Comparison of ENCODE assay signal across 8 cellular contexts in genomic region chrX:119008122-119008744, GRCh38. TPM values are rescaled to one million over a fixed set of nuclear protein-coding genes. Genes with fewer than 3 reads are reported as not detected.
DNase-seq lines count a peak whose midpoint lies in the region; ATAC-seq, FAIRE-seq and TF ChIP-seq lines count a peak whose summit lies in the region.

No MANE protein-coding gene starts in this region.

- TF ChIP-seq CTCF in heart left ventricle (IDR thresholded peaks at IDR 0.05) (peak; percentile 38 to 67 (median 59)), LNCaP clone FGC (IDR thresholded peaks at IDR 0.05; ENCODE audit: control insufficient read depth, extremely low read depth, insufficient read depth) (peak; percentile 48), fibroblast of lung (conservative IDR thresholded peaks at IDR 0.05 in 1 of 2, IDR thresholded peaks at IDR 0.05 in 1 of 2; ENCODE audit: low read depth in 1 of 2, low read length in 2 of 2) (peak; percentile 62 to 78), retinal pigment epithelial cell (conservative IDR thresholded peaks at IDR 0.05; ENCODE audit: low read depth, low read length) (peak; percentile 66)

- TF ChIP-seq POLR2A in heart left ventricle (IDR thresholded peaks at IDR 0.05) (no peak), GM12891 (IDR thresholded peaks at IDR 0.05; ENCODE audit: low read depth, low read length) (no peak)

- no peak overlapping the region for H2AFZ ChIP-seq in fibroblast of lung (ENCODE audit: low read length)

- intact Hi-C loops in heart left ventricle (cut with DNase I): loop anchor here in 8 of 10 donors (5.0 kb wide), 2 partner anchors 59 to 161 kb away; no protein-coding TSS in a partner anchor
- intact Hi-C loops in cardiac septum (cut with DNase I): loop anchor here (5.0 kb wide), 2 partner anchors 59 to 161 kb away; no protein-coding TSS in a partner anchor

- FAIRE-seq in GM12891 (lab: Jason Lieb, UNC): no peak

- no peaks in the 10 kb centered on the region for H4K20me1 ChIP-seq in fibroblast of lung (ENCODE audit: control insufficient read depth, extremely low read depth, insufficient read depth, low read length)

- no peak overlapping the region for H3K4me2 ChIP-seq in fibroblast of lung (ENCODE audit: extremely low read depth, insufficient read depth, low read length)

- no peaks in the 10 kb centered on the region for H3K79me2 ChIP-seq in fibroblast of lung (ENCODE audit: control insufficient read depth, insufficient read depth, low read length)

- H3K4me3 ChIP-seq in heart left ventricle: no peak overlapping the region
- no peak overlapping the region for H3K4me3 ChIP-seq in LNCaP clone FGC (ENCODE audit: low read depth, low read length)
- no peak overlapping the region for H3K4me3 ChIP-seq in fibroblast of lung (replicated peaks in 1 of 4; ENCODE audit: control extremely low read depth in 1 of 4, insufficient read depth in 1 of 4, low read depth in 3 of 4, low read length in 4 of 4)
- H3K4me3 ChIP-seq in retinal pigment epithelial cell (ENCODE audit: low read length): no peak overlapping the region

- H3K4me1 ChIP-seq in heart left ventricle: peaks cover 0 to 5% (median 0%) of the 10 kb centered on the region in 12 donors
- H3K4me1 ChIP-seq in fibroblast of lung (ENCODE audit: control insufficient read depth, extremely low read depth, insufficient read depth, low read length): no peaks in the 10 kb centered on the region

- H3K27me3 ChIP-seq in heart left ventricle (peaks cover 0 to 2% (median 0%) of the 10 kb centered on the region in 9 donors), fibroblast of lung (ENCODE audit: control insufficient read depth, insufficient read depth, low read length) (no peaks in the 10 kb centered on the region)

- DNase-seq in heart left ventricle: no peak
- no peak for DNase-seq in cardiac septum (ENCODE audit: low spot score)
- DNase-seq in LNCaP clone FGC (ENCODE audit: low read depth): no peak
- DNase-seq in activated CD4-positive, alpha-beta T cell treated with anti-CD3 and anti-CD28 coated beads, Interleukin-2, amount 50 U/mL, for 1 hour: peak; percentile 41
- peak in 1 of 2 donors; percentile 29 for DNase-seq in fibroblast of lung (ENCODE audit: low read depth in 2 of 2)
- no peak for DNase-seq in retinal pigment epithelial cell (ENCODE audit: low read depth)
- DNase-seq in GM12891 (ENCODE audit: insufficient read length, low spot score): no peak
- no peak for DNase-seq in dedifferentiated amniotic fluid mesenchymal stem cell (ENCODE audit: extremely low spot score)

- H3K36me3 ChIP-seq in heart left ventricle (peaks cover 0 to 29% (median 1%) of the 10 kb centered on the region in 9 donors), fibroblast of lung (ENCODE audit: control insufficient read depth, insufficient read depth, low read length) (no peaks in the 10 kb centered on the region)

- 16 to 26% (median 20%) methylated on average over 3 of the region's 3 CpGs for WGBS in heart left ventricle, 4 donors

- no peak overlapping the region for H3K9ac ChIP-seq in fibroblast of lung (ENCODE audit: insufficient read depth, low read length)

- H3K27ac ChIP-seq in heart left ventricle (no peak overlapping the region), fibroblast of lung (ENCODE audit: insufficient read depth, low read length) (no peak overlapping the region)

- H3K9me3 ChIP-seq in heart left ventricle (no peaks in the 10 kb centered on the region), fibroblast of lung (ENCODE audit: control insufficient read depth, insufficient read depth, low read depth, low read length) (no peaks in the 10 kb centered on the region)

- no peak for ATAC-seq in heart left ventricle

TF ChIP-seq in GM12891, 5 proteins besides CTCF, POLR2A, EP300 and RAD21:
- TF ChIP-seq PAX5 (IDR thresholded peaks at IDR 0.05; ENCODE audit: insufficient read depth, low read length, severe bottlenecking) (no peak), TAF1 (IDR thresholded peaks at IDR 0.05; ENCODE audit: low read depth, low read length) (no peak), POLR2AphosphoS5 (IDR thresholded peaks at IDR 0.05; ENCODE audit: low read depth, low read length) (no peak), POU2F2 (IDR thresholded peaks at IDR 0.05; ENCODE audit: low read depth, low read length) (no peak), SPI1 (IDR thresholded peaks at IDR 0.05; ENCODE audit: low read depth, low read length) (no peak)

RNA-seq across cellular contexts. Expression of gene LONRF3, which starts 33.8 kb away (rescaled TPM):
- total RNA-seq in heart left ventricle (1 to 10 TPM; 1.3 to 8.3 (median 2.1) TPM), cardiac septum (1.5 TPM), fibroblast of lung (0.33 and 0.51 TPM in 2 replicates)
- polyA plus RNA-seq in heart left ventricle (1 to 10 TPM in 1 of 2 donors, under 1 TPM in 1; 0.50 to 1.4 TPM), fibroblast of lung (0.03 TPM in 1 of 2 replicates, not detected in the other)
- polyA plus RNA-seq in fibroblast of lung (2012): 0.07 TPM in 1 of 2 replicates, not detected in the other
- 0.33 TPM in 1 of 2 replicates, not detected in the other for polyA minus RNA-seq in fibroblast of lung (ENCODE audit: low replicate concordance)
- 0.05 TPM for polyA plus RNA-seq in GM12891 (2012; ENCODE audit: low read depth, missing spikeins)
